Comparison of ENCODE assay signal across 8 cellular contexts in the genomic region with DNA sequence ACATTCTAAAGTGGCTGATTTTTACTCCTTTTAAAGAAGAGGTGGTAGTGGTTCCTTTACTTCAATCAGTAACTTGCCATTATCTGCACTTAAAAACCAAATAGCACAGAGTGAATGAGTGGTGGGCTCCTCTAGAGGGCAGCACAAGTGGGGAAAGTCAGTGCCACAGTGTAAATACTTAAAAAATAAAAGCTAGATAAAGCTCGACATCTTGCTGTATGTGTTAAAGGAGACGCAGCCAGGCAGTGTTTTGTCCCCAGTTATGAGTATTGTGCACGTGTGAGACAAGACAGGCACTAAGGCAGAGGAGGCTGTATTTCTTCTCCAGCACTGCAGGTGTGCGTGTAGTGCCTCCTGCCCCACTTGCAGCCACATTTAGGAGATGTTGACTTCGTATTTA. TPM values are rescaled to one million over a fixed set of nuclear protein-coding genes. Genes with fewer than 3 reads are reported as not detected.
DNase-seq lines count a peak whose midpoint lies in the region; ATAC-seq, FAIRE-seq and TF ChIP-seq lines count a peak whose summit lies in the region.

No MANE protein-coding gene starts in this region.

- TF ChIP-seq CTCF in LNCaP clone FGC (IDR thresholded peaks at IDR 0.05; ENCODE audit: control insufficient read depth, extremely low read depth, insufficient read depth) = peak; percentile 71

- H3K9me3 Mint-ChIP-seq in activated naive CD4-positive, alpha-beta T cell treated with anti-CD3 and anti-CD28 coated beads for 36 hours = no peaks in the 10 kb centered on the region

- no peak for FAIRE-seq in urothelium cell line (lab: Jason Lieb, UNC)

- peaks cover 6% of the 10 kb centered on the region for H3K4me1 Mint-ChIP-seq in activated naive CD4-positive, alpha-beta T cell treated with anti-CD3 and anti-CD28 coated beads for 36 hours (ENCODE audit: low read depth)

- DNase-seq in DMS114 treated with DMSO at 0.1 percent for 48 hours (lab: John Stamatoyannopoulos, UW; ENCODE audit: unreplicated experiment) = peak; percentile 0
- no peak for DNase-seq in LNCaP clone FGC (ENCODE audit: low read depth)
- peak; percentile 62 for DNase-seq in activated naive CD4-positive, alpha-beta T cell treated with anti-CD3 and anti-CD28 coated beads for 36 hours
- DNase-seq in iris pigment epithelial cell (ENCODE audit: low read depth) = peak; percentile 52
- peak; percentile 19 for DNase-seq in urothelium cell line (ENCODE audit: low spot score)
- DNase-seq in MV-4-11 (lab: John Stamatoyannopoulos, UW) = no peak

- peaks cover 12% of the 10 kb centered on the region for H3K36me3 Mint-ChIP-seq in activated naive CD4-positive, alpha-beta T cell treated with anti-CD3 and anti-CD28 coated beads for 36 hours (ENCODE audit: low read depth)

- no peak overlapping the region for H3K4me3 Mint-ChIP-seq in activated naive CD4-positive, alpha-beta T cell treated with anti-CD3 and anti-CD28 coated beads for 36 hours

- CTCF ChIA-PET in activated naive CD4-positive, alpha-beta T cell treated with anti-CD3 and anti-CD28 coated beads for 36 hours (lab: Charles Lee) = interaction anchor here (0.6 to 2.5 kb wide), 16 partner anchors 9 to 350 kb away, joined by 3 to 11 read pairs (median 4); no protein-coding TSS in a partner anchor

- H3K27me3 Mint-ChIP-seq in activated naive CD4-positive, alpha-beta T cell treated with anti-CD3 and anti-CD28 coated beads for 36 hours (ENCODE audit: low read depth) = no peaks in the 10 kb centered on the region

- H3K27ac Mint-ChIP-seq in activated naive CD4-positive, alpha-beta T cell treated with anti-CD3 and anti-CD28 coated beads for 36 hours = no peak overlapping the region

- intact Hi-C loops in activated naive CD4-positive, alpha-beta T cell treated with anti-CD3 and anti-CD28 coated beads for 36 hours (cut with micrococcal nuclease) = loop anchor here (1.0 kb wide), 2 partner anchors 118 to 351 kb away; no protein-coding TSS in a partner anchor

- no peak overlapping the region for H3K4me3 ChIP-seq in LNCaP clone FGC (ENCODE audit: low read depth, low read length)

- ATAC-seq in GM19043 (IDR thresholded peaks at IDR 0.05; ENCODE audit: low read depth, unreplicated experiment) (peak; percentile 78), GM21515 (IDR thresholded peaks at IDR 0.05; ENCODE audit: unreplicated experiment) (no peak)

RNA-seq across cellular contexts. Expression of gene NAP1L5, which starts 24.6 kb away (rescaled TPM):
- total RNA-seq in activated naive CD4-positive, alpha-beta T cell treated with anti-CD3 and anti-CD28 coated beads for 36 hours = 1 to 10 TPM; 3.5 to 3.9 TPM

Comparison
In these comparisons a context has a peak if more than half of its experiments do, and no peak if none do; other contexts are left out.
1. DNase-seq: peak in DMS114 treated with DMSO at 0.1 percent for 48 hours (single experiment), activated naive CD4-positive, alpha-beta T cell treated with anti-CD3 and anti-CD28 coated beads for 36 hours (single experiment), iris pigment epithelial cell (single experiment) and urothelium cell line (single experiment); none in LNCaP clone FGC (single experiment) and MV-4-11 (single experiment).